ENCODE assay signal across 10 cellular contexts in genomic region chr4:3305610-3306371, GRCh38. TPM values are rescaled to one million over a fixed set of nuclear protein-coding genes. Genes with fewer than 3 reads are reported as not detected.
DNase-seq lines count a peak whose midpoint lies in the region; ATAC-seq, FAIRE-seq and TF ChIP-seq lines count a peak whose summit lies in the region.
"Had no signal": no experiment of that assay in that cellular context is flagged by ENCODE, and none has a peak within 500 bp of the region (broad histone marks: within the 10 kb centered on the region; RNA-seq: fewer than 3 reads in every experiment).

No MANE protein-coding gene starts in this region.

- H3K36me3 ChIP-seq in HUES48 (ENCODE audit: control insufficient read depth, insufficient read depth, low read length) (no peaks in the 10 kb centered on the region), K562 (ENCODE audit: control insufficient read depth, insufficient read depth, low read length) (no peaks in the 10 kb centered on the region), HAP-1 (replicated peaks) (no peaks in the 10 kb centered on the region)
- H3K36me3 ChIP-seq: transverse colon had no signal

- FAIRE-seq in K562 (lab: Jason Lieb, UNC) = peak; percentile 40

- H3K9me3 ChIP-seq in HUES48 (ENCODE audit: control insufficient read depth, insufficient read depth, low read length) = no peaks in the 10 kb centered on the region
- no peaks in the 10 kb centered on the region for H3K9me3 ChIP-seq in K562 (replicated peaks; ENCODE audit: control insufficient read depth, insufficient read depth, low read depth, low read length)
- no peaks in the 10 kb centered on the region for H3K9me3 ChIP-seq in HAP-1
- H3K9me3 ChIP-seq: transverse colon had no signal

- H3K27ac ChIP-seq in HUES48 (ENCODE audit: low read depth, low read length) = peak overlapping the region; percentile 56
- H3K27ac ChIP-seq in K562 (ENCODE audit: extremely low read depth, low read depth, low read length) = no peak overlapping the region

- H3K4me2 ChIP-seq in K562 (ENCODE audit: insufficient read depth, low read length) = no peak overlapping the region

- no peak for TF ChIP-seq CTCF in K562 (IDR thresholded peaks at IDR 0.05 in 2 of 3, conservative IDR thresholded peaks at IDR 0.05 in 1 of 3; ENCODE audit: insufficient read depth in 2 of 3, low read depth in 1 of 3, low read length in 3 of 3)

- DNase-seq in Ammon's horn (ENCODE audit: low spot score) (peak; percentile 71), K562 (ENCODE audit: extremely low read depth in 1 of 4, low spot score in 3 of 4) (peak in 3 of 4 experiments; percentile 33 to 50 (median 41)), medulla oblongata (ENCODE audit: extremely low spot score) (peak; percentile 56), HAP-1 (ENCODE audit: low spot score in 2 of 2) (no peak), amniotic stem cell (lab: John Stamatoyannopoulos, UW) (no peak)
- DNase-seq: cortex of kidney, transverse colon had no signal

- no peak overlapping the region for H3K4me3 ChIP-seq in HUES48 (ENCODE audit: low read depth, low read length)
- no peak overlapping the region for H3K4me3 ChIP-seq in K562
- H3K4me3 ChIP-seq in HAP-1 = no peak overlapping the region
- H3K4me3 ChIP-seq: transverse colon had no signal

- no peak overlapping the region for H2AFZ ChIP-seq in K562 (ENCODE audit: low read depth, low read length)

- no peak for TF ChIP-seq POLR2A in K562 (conservative IDR thresholded peaks at IDR 0.05)

- TF ChIP-seq RAD21 in K562 (CRISPR knock-in tag; conservative IDR thresholded peaks at IDR 0.05 in 1 of 2, IDR thresholded peaks at IDR 0.05 in 1 of 2) = no peak

- H3K27me3 ChIP-seq in HUES48 (ENCODE audit: control insufficient read depth, insufficient read depth, low read length) = no peaks in the 10 kb centered on the region
- peaks cover 3 to 64% of the 10 kb centered on the region in 2 experiments; a peak in 2 of 5 replicates for H3K27me3 ChIP-seq in K562 (ENCODE audit: control insufficient read depth in 2 of 2, insufficient read depth in 2 of 2, low read length in 2 of 2)
- H3K27me3 ChIP-seq in HAP-1 (ENCODE audit: low read depth) = no peaks in the 10 kb centered on the region
- H3K27me3 ChIP-seq: transverse colon had no signal

- ATAC-seq in K562 = peak; percentile 19; the same call in 2 of the 3 replicates
- ATAC-seq in HG02623 (IDR thresholded peaks at IDR 0.05; ENCODE audit: unreplicated experiment) = no peak
- no peak for ATAC-seq in GM21390 (IDR thresholded peaks at IDR 0.05; ENCODE audit: unreplicated experiment)

- BruUV-seq in K562 (replicated peaks; lab: Mats Ljungman, UMichigan) = no TSS peak

- H3K9me1 ChIP-seq in K562 (ENCODE audit: control insufficient read depth, insufficient read depth, low read length) = no peaks in the 10 kb centered on the region

- 24% methylated on average over 9 of the region's 9 CpGs for WGBS in K562 (ENCODE audit: insufficient coverage, low coverage, missing lambda C conversion rate)

- peaks cover 15% of the 10 kb centered on the region for H3K4me1 ChIP-seq in HUES48 (ENCODE audit: control insufficient read depth, insufficient read depth, low read length)
- peaks cover 9 to 10% of the 10 kb centered on the region in 2 experiments; a peak in 2 of 5 replicates for H3K4me1 ChIP-seq in K562 (replicated peaks in 1 of 2; ENCODE audit: control insufficient read depth in 2 of 2, insufficient read depth in 2 of 2, low read length in 2 of 2)
- H3K4me1 ChIP-seq in HAP-1 = no peaks in the 10 kb centered on the region

- H3K9ac ChIP-seq in HUES48 (ENCODE audit: low read depth, low read length) (no peak overlapping the region), K562 (ENCODE audit: insufficient read depth in 1 of 2, low read depth in 2 of 2, low read length in 2 of 2) (no peak overlapping the region)

- intact Hi-C loops in K562 (cut with micrococcal nuclease) = no loop called here

- in situ Hi-C loops in K562 (cut with MboI) (no loop called here), HAP-1 (cut with MboI; ENCODE audit: low sequenced_read_pairs) (no loop called here)

- POLR2A ChIA-PET in K562 (lab: Yijun Ruan, JAX) = interaction anchor here (0.6 to 1.2 kb wide), 2 partner anchors 22 to 286 kb away, joined by 3 read pairs; no protein-coding TSS in a partner anchor

- CTCF ChIA-PET in K562 (lab: Yijun Ruan, JAX; ENCODE audit: low intra/inter-chr PET ratio) = no interaction called here

- TF ChIP-seq EP300 in K562 (IDR thresholded peaks at IDR 0.05; ENCODE audit: low read length) = peak; percentile 50; the same call in 1 of the 2 replicates

- no peaks in the 10 kb centered on the region for H3K79me2 ChIP-seq in K562 (ENCODE audit: control insufficient read depth, insufficient read depth, low read length)

- peaks cover 62% of the 10 kb centered on the region for H4K20me1 ChIP-seq in K562 (replicated peaks; ENCODE audit: control insufficient read depth, insufficient read depth, low read length)

TF ChIP-seq in K562, 482 proteins besides CTCF, POLR2A, EP300 and RAD21 (continues in another document):
- TF ChIP-seq MEIS2 (IDR thresholded peaks at IDR 0.05; ENCODE audit: partially characterized antibody) (peak; percentile 14), MECOM (CRISPR knock-in tag; IDR thresholded peaks at IDR 0.05) (no peak), MEF2D (tag; conservative IDR thresholded peaks at IDR 0.05; ENCODE audit: low read depth) (no peak), TAL1 (IDR thresholded peaks at IDR 0.05) (peak; percentile 75), JUND (IDR thresholded peaks at IDR 0.05; ENCODE audit: borderline replicate concordance, low read depth, low read length) (peak; percentile 86), JUND (tag; IDR thresholded peaks at IDR 0.05; ENCODE audit: borderline replicate concordance, low read depth, low read length) (peak; percentile 86; the same call in 2 of the 3 replicates), KLF1 (tag; IDR thresholded peaks at IDR 0.05) (no peak), NCOR1 (IDR thresholded peaks at IDR 0.05) (peak; percentile 64), NFE2 (IDR thresholded peaks at IDR 0.05; ENCODE audit: low read depth) (no peak)
- TF ChIP-seq, protein P1, sequence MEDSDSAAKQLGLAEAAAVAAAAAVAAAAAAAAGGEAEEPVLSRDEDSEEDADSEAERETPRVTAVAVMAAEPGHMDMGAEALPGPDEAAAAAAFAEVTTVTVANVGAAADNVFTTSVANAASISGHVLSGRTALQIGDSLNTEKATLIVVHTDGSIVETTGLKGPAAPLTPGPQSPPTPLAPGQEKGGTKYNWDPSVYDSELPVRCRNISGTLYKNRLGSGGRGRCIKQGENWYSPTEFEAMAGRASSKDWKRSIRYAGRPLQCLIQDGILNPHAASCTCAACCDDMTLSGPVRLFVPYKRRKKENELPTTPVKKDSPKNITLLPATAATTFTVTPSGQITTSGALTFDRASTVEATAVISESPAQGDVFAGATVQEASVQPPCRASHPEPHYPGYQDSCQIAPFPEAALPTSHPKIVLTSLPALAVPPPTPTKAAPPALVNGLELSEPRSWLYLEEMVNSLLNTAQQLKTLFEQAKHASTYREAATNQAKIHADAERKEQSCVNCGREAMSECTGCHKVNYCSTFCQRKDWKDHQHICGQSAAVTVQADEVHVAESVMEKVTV (CRISPR knock-in tag; IDR thresholded peaks at IDR 0.05) = no peak

RNA-seq across cellular contexts. Expression of gene RGS12, which starts 13.0 kb away (rescaled TPM):
- total RNA-seq in K562 (2011; cell fraction: chromatin; rRNA removed; ENCODE audit: low replicate concordance) = 25.8 and 36.7 TPM in 2 replicates
- total RNA-seq in K562 (2011; cell fraction: nucleolus; rRNA removed) = 16.2 and 16.6 TPM in 2 replicates
- total RNA-seq in K562 (2011; cell fraction: nucleoplasm; rRNA removed) = 13.2 and 16.0 TPM in 2 replicates
- total RNA-seq in K562 (2014; rRNA removed) = 3.6 and 4.7 TPM in 2 replicates
- total RNA-seq in K562 (2014; rRNA removed; fragmentation: Illumina TruSeq; extraction: Trizol) = 5.7 and 6.4 TPM in 2 replicates
- 6.3 and 6.4 TPM in 2 replicates for total RNA-seq in K562 (2015; rRNA removed; fragmentation: Illumina TruSeq; extraction: Trizol)
- total RNA-seq in K562 (2021) = 6.8 and 8.8 TPM in 2 replicates
- 4.3 and 5.8 TPM in 2 replicates for polyA plus RNA-seq in K562 (2011; rRNA removed)
- 2.0 and 3.4 TPM in 2 replicates for polyA plus RNA-seq in K562 (2011; cell fraction: cytosol; rRNA removed)
- 14.7 and 18.5 TPM in 2 replicates for polyA plus RNA-seq in K562 (2011; cell fraction: nucleus; rRNA removed)
- polyA plus RNA-seq in K562 (2012) = 8.1 and 12.4 TPM in 2 replicates
- 5.5 and 6.4 TPM in 2 replicates for polyA plus RNA-seq in K562 (2014; fragmentation: Illumina TruSeq; extraction: Trizol)
- under 1 TPM; 0.30 to 0.42 TPM for polyA plus RNA-seq in K562 (2014; fragmentation: Nextera tagmentation; extraction: Ambion mirVana)
- 4.2 and 5.1 TPM in 2 replicates for polyA plus RNA-seq in K562 (2014; rRNA removed)
- polyA minus RNA-seq in K562 (2011; rRNA and poly(A)+ RNA removed) = 4.5 and 5.3 TPM in 2 replicates
- polyA minus RNA-seq in K562 (2011; cell fraction: cytosol; rRNA and poly(A)+ RNA removed) = 6.0 and 15.5 TPM in 2 replicates
- 16.2 and 16.4 TPM in 2 replicates for polyA minus RNA-seq in K562 (2011; cell fraction: nucleus; rRNA and poly(A)+ RNA removed)

RNA-seq across cellular contexts. Expression of gene MSANTD1, which starts 56.8 kb away (rescaled TPM):
- 0.37 and 1.5 TPM in 2 replicates for total RNA-seq in K562 (2011; cell fraction: chromatin; rRNA removed; ENCODE audit: low replicate concordance)
- total RNA-seq in K562 (2011; cell fraction: nucleolus; rRNA removed) = 0.53 and 1.0 TPM in 2 replicates
- total RNA-seq in K562 (2011; cell fraction: nucleoplasm; rRNA removed) = 0.23 and 0.51 TPM in 2 replicates
- total RNA-seq in K562 (2014; rRNA removed) (0.12 TPM in 1 of 2 replicates, not detected in the other), K562 (2014; rRNA removed; fragmentation: Illumina TruSeq; extraction: Trizol) (0.04 TPM in 1 of 2 replicates, not detected in the other), K562 (2015; rRNA removed; fragmentation: Illumina TruSeq; extraction: Trizol) (0.07 TPM in 1 of 2 replicates, not detected in the other), K562 (2021) (0.09 TPM in 1 of 2 replicates, not detected in the other)
- polyA plus RNA-seq in K562 (2011; rRNA removed) (not detected in 2 replicates), K562 (2014; fragmentation: Illumina TruSeq; extraction: Trizol) (not detected in 2 replicates), K562 (2014; fragmentation: Nextera tagmentation; extraction: Ambion mirVana) (not detected), K562 (2014; rRNA removed) (not detected in 2 replicates)
- polyA plus RNA-seq in K562 (2011; cell fraction: cytosol; rRNA removed) = 0.01 and 0.09 TPM in 2 replicates
- 0.27 and 0.28 TPM in 2 replicates for polyA plus RNA-seq in K562 (2011; cell fraction: nucleus; rRNA removed)
- 0.05 and 0.29 TPM in 2 replicates for polyA plus RNA-seq in K562 (2012)
- polyA minus RNA-seq in K562 (2011; rRNA and poly(A)+ RNA removed) = not detected in 2 replicates
- polyA minus RNA-seq in K562 (2011; cell fraction: cytosol; rRNA and poly(A)+ RNA removed) = not detected in 2 replicates
- 0.27 and 0.56 TPM in 2 replicates for polyA minus RNA-seq in K562 (2011; cell fraction: nucleus; rRNA and poly(A)+ RNA removed)

Comparison
In these comparisons a context has a peak if more than half of its experiments do, and no peak if none do; other contexts are left out.
1. DNase-seq: peak in Ammon's horn (single experiment), K562 (3 of 4) and medulla oblongata (single experiment); none in HAP-1 (0 of 2) and amniotic stem cell (single experiment).